Comparison of ENCODE assay signal across 27 cellular contexts in genomic region chr11:132077416-132077815, GRCh38.
DNase-seq lines count a peak whose midpoint lies in the region; ATAC-seq, FAIRE-seq and TF ChIP-seq lines count a peak whose summit lies in the region.
"Had no signal": no experiment of that assay in that cellular context is flagged by ENCODE, and none has a peak within 500 bp of the region (broad histone marks: within the 10 kb centered on the region; RNA-seq: fewer than 3 reads in every experiment).

No MANE protein-coding gene starts in this region.

- peaks cover 5% of the 10 kb centered on the region for H3K4me1 Mint-ChIP-seq in neural progenitor cell

- peaks cover 26% of the 10 kb centered on the region for H3K79me2 ChIP-seq in osteoblast (ENCODE audit: insufficient read depth, low read length)
- no peaks in the 10 kb centered on the region for H3K79me2 ChIP-seq in neural progenitor cell (ENCODE audit: low read depth)

- FAIRE-seq in frontal cortex (lab: Jason Lieb, UNC): no peak
- FAIRE-seq: GM12891, H54, HTR-8/SVneo had no signal

- peaks cover 25% of the 10 kb centered on the region for H3K4me1 ChIP-seq in osteoblast (ENCODE audit: insufficient read depth, low read length)
- peaks cover 11% of the 10 kb centered on the region for H3K4me1 ChIP-seq in neural progenitor cell

- H3F3A ChIP-seq in neural progenitor cell (ENCODE audit: low read depth): peaks cover 1% of the 10 kb centered on the region

- peak overlapping the region; percentile 11 for H2AFZ ChIP-seq in osteoblast (ENCODE audit: low read length)
- no peak overlapping the region for H2AFZ ChIP-seq in neural progenitor cell (replicated peaks)

- TF ChIP-seq CTCF in osteoblast (IDR thresholded peaks at IDR 0.05; ENCODE audit: extremely low read depth, low read depth, low read length) (no peak), neural progenitor cell (IDR thresholded peaks at IDR 0.05) (no peak)

- ATAC-seq in HG02981 (IDR thresholded peaks at IDR 0.05; ENCODE audit: unreplicated experiment): no peak
- ATAC-seq: Panc1 had no signal

- no peak overlapping the region for H3K9ac ChIP-seq in neural progenitor cell

- H3K4me3 Mint-ChIP-seq in neural progenitor cell: no peak overlapping the region

- H3K27me3 ChIP-seq in osteoblast (ENCODE audit: insufficient read depth, low read length): no peaks in the 10 kb centered on the region
- no peaks in the 10 kb centered on the region for H3K27me3 ChIP-seq in neural progenitor cell

- H4K20me1 ChIP-seq in osteoblast (ENCODE audit: insufficient read depth, low read length) (no peaks in the 10 kb centered on the region), neural progenitor cell (ENCODE audit: low read depth) (no peaks in the 10 kb centered on the region)

- H3K9me3 ChIP-seq in osteoblast (ENCODE audit: low read depth, low read length) (no peaks in the 10 kb centered on the region), neural progenitor cell (ENCODE audit: low read depth) (no peaks in the 10 kb centered on the region)

- H3K36me3 ChIP-seq in osteoblast (ENCODE audit: insufficient read depth, low read length): no peaks in the 10 kb centered on the region
- no peaks in the 10 kb centered on the region for H3K36me3 ChIP-seq in neural progenitor cell

- H3K27ac Mint-ChIP-seq in neural progenitor cell: no peak overlapping the region

- no peaks in the 10 kb centered on the region for H3K36me3 Mint-ChIP-seq in neural progenitor cell

- H3K4me3 ChIP-seq in osteoblast (ENCODE audit: insufficient read depth, low read length) (no peak overlapping the region), neural progenitor cell (no peak overlapping the region)
- H3K4me3 ChIP-seq: SK-N-MC had no signal

- H3K27ac ChIP-seq in osteoblast (ENCODE audit: low read depth, low read length) (no peak overlapping the region), neural progenitor cell (no peak overlapping the region)
- H3K27ac ChIP-seq: SK-N-MC had no signal

- no peaks in the 10 kb centered on the region for H3K27me3 Mint-ChIP-seq in neural progenitor cell (ENCODE audit: insufficient read depth, low read depth)

- DNase-seq in SKM-1 treated with dmso at 0.1 percent for 144 hours (lab: John Stamatoyannopoulos, UW; ENCODE audit: unreplicated experiment) (peak; percentile 12), SKM-1 (lab: John Stamatoyannopoulos, UW; ENCODE audit: unreplicated experiment) (no peak), NOMO-1 treated with dmso at 0.1 percent for 144 hours (lab: John Stamatoyannopoulos, UW; ENCODE audit: unreplicated experiment) (peak; percentile 14), cerebellar cortex (ENCODE audit: low spot score) (peak; percentile 10), osteoblast (ENCODE audit: insufficient read length, low spot score, missing footprints) (no peak), frontal cortex (ENCODE audit: low spot score in 2 of 2) (no peak), neural progenitor cell (ENCODE audit: low spot score) (no peak)
- DNase-seq: Calu3; DMS79 treated with DMSO at 0.1 percent for 48 hours; GF-D8; KG1; MM.1S; NCI-H1105; NCI-H1436 treated with DMSO at 0.1 percent for 48 hours; NCI-H187 treated with DMSO at 0.1 percent for 48 hours; NCI-H2107; NCI-H446 treated with DMSO at 0.1 percent for 48 hours; NCI-H526; NCI-H82; NK-92 treated with Interleukin-12 subunit alpha and Interleukin-12 subunit beta, amount 100 ng/mL, for 24 hours; SIG-M5 had no signal

- H3K4me2 ChIP-seq in osteoblast (ENCODE audit: insufficient read depth, low read length) (no peak overlapping the region), neural progenitor cell (no peak overlapping the region)

- peaks cover 1% of the 10 kb centered on the region for H3K9me3 Mint-ChIP-seq in neural progenitor cell

Comparison
In these comparisons a context has a peak if more than half of its experiments do, and no peak if none do; other contexts are left out.
1. DNase-seq: peak in SKM-1 treated with dmso at 0.1 percent for 144 hours (single experiment), NOMO-1 treated with dmso at 0.1 percent for 144 hours (single experiment) and cerebellar cortex (single experiment); none in SKM-1 (single experiment), osteoblast (single experiment), frontal cortex (0 of 2) and neural progenitor cell (single experiment).